Comparison of ENCODE assay signal across 16 cellular contexts in the genomic region with DNA sequence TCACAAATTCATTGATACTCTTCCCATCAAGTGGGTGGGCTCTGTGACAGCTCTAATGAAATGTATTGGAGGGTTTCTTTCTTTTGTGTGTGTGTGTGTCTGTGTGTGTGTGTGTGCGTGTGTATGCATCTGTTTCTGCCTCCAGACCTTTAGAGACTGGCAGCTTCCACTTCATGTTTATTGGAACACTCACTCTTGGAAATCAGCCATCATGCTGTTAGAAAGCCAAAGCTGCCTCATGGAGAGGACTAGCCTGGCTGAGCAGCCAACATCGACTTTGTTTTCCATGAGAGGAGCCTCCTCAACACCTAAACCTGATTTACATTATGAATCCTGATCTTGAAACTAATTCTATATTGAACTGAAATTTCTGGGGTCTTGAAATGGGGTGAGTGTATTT.
DNase-seq lines count a peak whose midpoint lies in the region; ATAC-seq and TF ChIP-seq lines count a peak whose summit lies in the region.
"Had no signal": no experiment of that assay in that cellular context is flagged by ENCODE, and none has a peak within 500 bp of the region (broad histone marks: within the 10 kb centered on the region; RNA-seq: fewer than 3 reads in every experiment).

No MANE protein-coding gene starts in this region.

- no peak for TF ChIP-seq CTCF in choroid plexus epithelial cell (conservative IDR thresholded peaks at IDR 0.05; ENCODE audit: low read depth, low read length)

- DNase-seq in Right ventricle myocardium superior = no peak
- no peak for DNase-seq in left cardiac atrium
- DNase-seq in NCI-H1694 (lab: John Stamatoyannopoulos, UW) = peak; percentile 88
- peak; percentile 8 for DNase-seq in choroid plexus epithelial cell (ENCODE audit: low read depth)
- DNase-seq in RPMI8226 = no peak
- no peak for DNase-seq in A172 (ENCODE audit: low spot score)
- DNase-seq in mesenteric fat pad (ENCODE audit: low spot score) = no peak
- DNase-seq: activated CD4-positive, alpha-beta T cell treated with anti-CD3 and anti-CD28 coated beads for 48 hours; activated naive CD8-positive, alpha-beta T cell treated with anti-CD3 and anti-CD28 coated beads, Interleukin-2, amount 50 U/mL, for 24 hours; CD4-positive, CD25-positive, alpha-beta regulatory T cell; NCI-H2171 treated with DMSO at 0.1 percent for 48 hours; nephron progenitor cell; stimulated activated CD4-positive, alpha-beta T cell treated with anti-CD3 and anti-CD28 coated beads, Interleukin-4, amount 100 ng/mL, for 1 hour had no signal

- no peak overlapping the region for H3K4me3 ChIP-seq in choroid plexus epithelial cell (ENCODE audit: low read depth, low read length)
- H3K4me3 ChIP-seq: gastroesophageal sphincter, smooth muscle cell had no signal

- ATAC-seq in Right ventricle myocardium superior (ENCODE audit: poor library complexity) = peak; percentile 56
- no peak for ATAC-seq in left cardiac atrium
- ATAC-seq in GM19452 (IDR thresholded peaks at IDR 0.05; ENCODE audit: unreplicated experiment) = no peak
- ATAC-seq: activated naive CD8-positive, alpha-beta T cell treated with anti-CD3 and anti-CD28 coated beads, Interleukin-2, amount 50 U/mL, for 24 hours; gastroesophageal sphincter had no signal

- intact Hi-C loops in Right ventricle myocardium superior (cut with DNase I) = no loop called here
- intact Hi-C loops in left cardiac atrium (cut with DNase I) = no loop called here

Comparison
In these comparisons a context has a peak if more than half of its experiments do, and no peak if none do; other contexts are left out.
1. DNase-seq: peak in NCI-H1694 (single experiment) and choroid plexus epithelial cell (single experiment); none in Right ventricle myocardium superior (single experiment), left cardiac atrium (single experiment), RPMI8226 (single experiment), A172 (single experiment) and mesenteric fat pad (single experiment).